ENCODE assay signal across 1 cellular context in genomic region chr9:16290169-16290568, GRCh38.
TF ChIP-seq lines count a peak whose summit lies in the region.

No MANE protein-coding gene starts in this region.

TF ChIP-seq in GM12878, 131 proteins besides CTCF, POLR2A, EP300 and RAD21:
- TF ChIP-seq DPF2 (IDR thresholded peaks at IDR 0.05) (no peak), LARP7 (IDR thresholded peaks at IDR 0.05) (no peak), CBX3 (IDR thresholded peaks at IDR 0.05; ENCODE audit: borderline replicate concordance, low read depth) (no peak), EED (IDR thresholded peaks at IDR 0.05; ENCODE audit: low read depth) (no peak), SMARCA5 (IDR thresholded peaks at IDR 0.05) (no peak), TAF1 (IDR thresholded peaks at IDR 0.05; ENCODE audit: borderline replicate concordance, low read depth, low read length) (no peak), PRDM15 (CRISPR knock-in tag; IDR thresholded peaks at IDR 0.05) (no peak)
